8 cellular contexts compared by ENCODE assay signal in the genomic region with DNA sequence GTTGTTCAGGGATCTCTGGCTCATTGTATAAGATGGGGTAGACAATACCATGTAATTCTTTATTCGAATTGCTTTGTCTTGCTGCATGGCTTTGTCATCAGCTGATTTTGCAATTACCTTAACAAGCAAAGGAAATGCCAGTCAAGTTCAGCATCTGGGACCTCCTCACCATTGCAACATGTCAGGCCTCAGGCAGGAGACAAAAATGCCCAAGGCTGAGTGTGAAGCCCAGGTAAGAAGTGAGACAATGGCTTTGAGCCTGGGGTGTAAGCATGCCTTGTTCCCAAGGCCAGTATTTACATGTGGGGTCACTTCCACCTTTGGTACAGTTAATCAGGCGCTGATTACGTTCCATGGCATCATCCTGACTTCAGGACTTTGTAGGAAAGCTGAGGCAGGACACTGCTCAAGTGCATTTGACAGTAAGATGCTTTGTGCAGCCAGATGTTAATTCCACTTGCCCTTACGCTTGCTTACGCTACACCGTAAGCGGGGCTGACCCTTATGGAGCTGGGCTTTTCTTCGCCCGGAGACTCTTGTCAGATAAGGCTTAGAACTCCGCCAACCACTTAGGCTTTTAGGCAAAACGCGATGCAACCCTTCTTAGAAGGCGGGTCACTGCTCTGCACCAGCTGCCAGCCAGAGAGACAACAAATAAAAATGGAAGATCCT. TPM values are rescaled to one million over a fixed set of nuclear protein-coding genes. Genes with fewer than 3 reads are reported as not detected.
DNase-seq lines count a peak whose midpoint lies in the region; ATAC-seq and TF ChIP-seq lines count a peak whose summit lies in the region.

No MANE protein-coding gene starts in this region.

- peak; percentile 53 for DNase-seq in NCI-H524 treated with DMSO at 0.1 percent for 48 hours (lab: John Stamatoyannopoulos, UW)
- no peak for DNase-seq in NCI-H524 (lab: John Stamatoyannopoulos, UW)
- DNase-seq in RWPE1 (ENCODE audit: low spot score) = no peak
- peak; percentile 20 for DNase-seq in fibroblast of mammary gland (ENCODE audit: low read depth)
- peak; percentile 9 for DNase-seq in renal cortical epithelial cell (ENCODE audit: low read depth)
- no peak for DNase-seq in NCI-H510A (lab: John Stamatoyannopoulos, UW)
- no peak for DNase-seq in G401 (ENCODE audit: low spot score)

- no peak for ATAC-seq in GM21447 (IDR thresholded peaks at IDR 0.05; ENCODE audit: unreplicated experiment)

- CTCF ChIA-PET in RWPE1 (lab: Yijun Ruan, JAX) = interaction anchor here (1.0 kb wide), 1 partner anchor 12 kb away, joined by 3 read pairs; no protein-coding TSS in a partner anchor

- POLR2A ChIA-PET in RWPE1 (lab: Yijun Ruan, JAX; ENCODE audit: low non-redundant PET) = no interaction called here

- in situ Hi-C loops in G401 (cut with HindIII; ENCODE audit: low sequenced_read_pairs) = no loop called here

- peak overlapping the region; percentile 93 for H3K27ac ChIP-seq in RWPE1

- TF ChIP-seq CTCF in RWPE1 (conservative IDR thresholded peaks at IDR 0.05; ENCODE audit: low read depth) (no peak), fibroblast of mammary gland (conservative IDR thresholded peaks at IDR 0.05; ENCODE audit: control insufficient read depth, insufficient read depth, low read depth, low read length) (no peak)

- peak overlapping the region; percentile 57 for H3K4me3 ChIP-seq in fibroblast of mammary gland (ENCODE audit: control insufficient read depth, low read depth, low read length)

RNA-seq across cellular contexts. Expression of a gene that starts 1.5 kb away (rescaled TPM):
- total RNA-seq in renal cortical epithelial cell = 4.3 and 10.7 TPM in 2 replicates
- 8.3 and 13.8 TPM in 2 replicates for total RNA-seq in G401 (2014; rRNA removed; shearing (Covaris generic))

Comparison
In these comparisons a context has a peak if more than half of its experiments do, and no peak if none do; other contexts are left out.
1. DNase-seq: peak in NCI-H524 treated with DMSO at 0.1 percent for 48 hours (single experiment), fibroblast of mammary gland (single experiment) and renal cortical epithelial cell (single experiment); none in NCI-H524 (0 of 2), RWPE1 (single experiment), NCI-H510A (single experiment) and G401 (single experiment).